ENCODE assay signal across 1 cellular context in the genomic region with DNA sequence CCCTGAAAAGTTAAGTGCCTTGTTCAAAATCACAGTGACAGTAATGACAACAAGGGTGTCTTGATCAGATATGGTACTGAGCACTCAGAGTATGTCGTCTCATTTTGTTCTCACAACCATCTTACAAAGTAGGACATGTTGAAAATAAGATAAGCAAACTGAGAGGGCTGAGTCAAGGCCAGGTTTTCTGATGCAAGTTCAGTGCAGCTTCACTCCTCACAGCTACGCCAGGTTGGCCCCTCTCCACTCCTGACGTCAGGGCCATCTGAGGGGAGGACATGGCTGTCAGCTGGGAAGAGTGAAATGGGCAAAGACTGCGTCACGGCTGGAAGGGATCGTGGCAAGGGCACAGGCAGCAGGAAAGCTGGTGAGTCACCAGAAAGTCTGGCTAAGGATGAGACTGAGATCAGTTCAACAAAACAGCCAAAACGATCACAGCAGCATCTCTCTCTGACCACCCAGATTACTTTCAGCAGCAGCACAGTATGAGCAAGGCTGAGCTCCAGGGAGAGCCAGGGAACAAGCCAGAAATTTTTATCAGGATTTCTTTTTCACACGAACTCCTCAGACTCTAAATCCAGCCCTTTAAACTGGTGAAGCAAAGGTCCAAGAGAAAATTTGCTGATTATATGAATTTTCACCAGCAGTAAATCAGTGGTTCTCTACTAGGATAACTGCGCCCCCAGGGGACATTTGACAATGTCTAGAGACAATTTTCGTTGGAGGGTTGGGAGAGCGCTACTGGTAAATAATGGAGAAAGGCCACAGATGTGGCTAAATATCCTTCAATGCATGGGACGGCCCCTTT.
A peak's percentile ranks its signal among the peaks of the same experiment; 100 is the strongest.
TF ChIP-seq lines count a peak whose summit lies in the region.

No MANE protein-coding gene starts in this region.

TF ChIP-seq in K562, 482 proteins besides CTCF, POLR2A, EP300 and RAD21 (continued from another document and continues in another):
- no peak for TF ChIP-seq ZNF785 (CRISPR knock-in tag; IDR thresholded peaks at IDR 0.05)
- TF ChIP-seq TSHZ1 (CRISPR knock-in tag; IDR thresholded peaks at IDR 0.05): no peak
- TF ChIP-seq FOXM1 (IDR thresholded peaks at IDR 0.05; ENCODE audit: low read depth): peak; percentile 59
- TF ChIP-seq FOXM1 (CRISPR knock-in tag; IDR thresholded peaks at IDR 0.05; ENCODE audit: low read depth): no peak
- no peak for TF ChIP-seq XRCC5 (IDR thresholded peaks at IDR 0.05; ENCODE audit: low read depth, low read length)
- no peak for TF ChIP-seq RBM15 (IDR thresholded peaks at IDR 0.05; ENCODE audit: insufficient read depth, low read length)
- TF ChIP-seq POLR2B (IDR thresholded peaks at IDR 0.05; ENCODE audit: low read depth, partially characterized antibody): peak; percentile 36
- TF ChIP-seq REST (CRISPR knock-in tag; IDR thresholded peaks at IDR 0.05; ENCODE audit: low read depth): no peak
- TF ChIP-seq ZNF707 (CRISPR knock-in tag; conservative IDR thresholded peaks at IDR 0.05): no peak
- peak; percentile 52 for TF ChIP-seq DACH1 (IDR thresholded peaks at IDR 0.05; ENCODE audit: partially characterized antibody)
- no peak for TF ChIP-seq LARP7 (IDR thresholded peaks at IDR 0.05)
- no peak for TF ChIP-seq ZNF274 (IDR thresholded peaks at IDR 0.05; ENCODE audit: borderline replicate concordance, low read depth, low read length)
- peak; percentile 74; the same call in 1 of the 2 replicates for TF ChIP-seq KLF16 (IDR thresholded peaks at IDR 0.05)
- no peak for TF ChIP-seq BRF1 (IDR thresholded peaks at IDR 0.05; ENCODE audit: borderline replicate concordance, extremely low read depth, insufficient read length)
- TF ChIP-seq TCFL5 (CRISPR knock-in tag; conservative IDR thresholded peaks at IDR 0.05): no peak
- TF ChIP-seq, protein P1, sequence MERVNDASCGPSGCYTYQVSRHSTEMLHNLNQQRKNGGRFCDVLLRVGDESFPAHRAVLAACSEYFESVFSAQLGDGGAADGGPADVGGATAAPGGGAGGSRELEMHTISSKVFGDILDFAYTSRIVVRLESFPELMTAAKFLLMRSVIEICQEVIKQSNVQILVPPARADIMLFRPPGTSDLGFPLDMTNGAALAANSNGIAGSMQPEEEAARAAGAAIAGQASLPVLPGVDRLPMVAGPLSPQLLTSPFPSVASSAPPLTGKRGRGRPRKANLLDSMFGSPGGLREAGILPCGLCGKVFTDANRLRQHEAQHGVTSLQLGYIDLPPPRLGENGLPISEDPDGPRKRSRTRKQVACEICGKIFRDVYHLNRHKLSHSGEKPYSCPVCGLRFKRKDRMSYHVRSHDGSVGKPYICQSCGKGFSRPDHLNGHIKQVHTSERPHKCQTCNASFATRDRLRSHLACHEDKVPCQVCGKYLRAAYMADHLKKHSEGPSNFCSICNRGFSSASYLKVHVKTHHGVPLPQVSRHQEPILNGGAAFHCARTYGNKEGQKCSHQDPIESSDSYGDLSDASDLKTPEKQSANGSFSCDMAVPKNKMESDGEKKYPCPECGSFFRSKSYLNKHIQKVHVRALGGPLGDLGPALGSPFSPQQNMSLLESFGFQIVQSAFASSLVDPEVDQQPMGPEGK (CRISPR knock-in tag; IDR thresholded peaks at IDR 0.05; ENCODE audit: borderline replicate concordance): no peak
- no peak for TF ChIP-seq SRSF9 (IDR thresholded peaks at IDR 0.05; ENCODE audit: borderline replicate concordance, low read depth, low read length)
- no peak for TF ChIP-seq HDAC6 (IDR thresholded peaks at IDR 0.05; ENCODE audit: low read depth, low read length)
- TF ChIP-seq, protein P2, sequence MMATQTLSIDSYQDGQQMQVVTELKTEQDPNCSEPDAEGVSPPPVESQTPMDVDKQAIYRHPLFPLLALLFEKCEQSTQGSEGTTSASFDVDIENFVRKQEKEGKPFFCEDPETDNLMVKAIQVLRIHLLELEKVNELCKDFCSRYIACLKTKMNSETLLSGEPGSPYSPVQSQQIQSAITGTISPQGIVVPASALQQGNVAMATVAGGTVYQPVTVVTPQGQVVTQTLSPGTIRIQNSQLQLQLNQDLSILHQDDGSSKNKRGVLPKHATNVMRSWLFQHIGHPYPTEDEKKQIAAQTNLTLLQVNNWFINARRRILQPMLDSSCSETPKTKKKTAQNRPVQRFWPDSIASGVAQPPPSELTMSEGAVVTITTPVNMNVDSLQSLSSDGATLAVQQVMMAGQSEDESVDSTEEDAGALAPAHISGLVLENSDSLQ (IDR thresholded peaks at IDR 0.05): peak; percentile 90
- no peak for TF ChIP-seq ETV6 (IDR thresholded peaks at IDR 0.05; ENCODE audit: borderline replicate concordance in 1 of 2, low read depth in 2 of 2, low read length in 1 of 2)
- TF ChIP-seq ETV6 (CRISPR knock-in tag; IDR thresholded peaks at IDR 0.05; ENCODE audit: borderline replicate concordance): no peak
- TF ChIP-seq GTF2A2 (tag; IDR thresholded peaks at IDR 0.05): no peak
- no peak for TF ChIP-seq ILK (tag; IDR thresholded peaks at IDR 0.05; ENCODE audit: borderline replicate concordance, low read depth)
- TF ChIP-seq BCL6 (CRISPR knock-in tag; IDR thresholded peaks at IDR 0.05): no peak
- TF ChIP-seq ZBTB8A (IDR thresholded peaks at IDR 0.05; ENCODE audit: partially characterized antibody): no peak
- TF ChIP-seq JUNB (CRISPR knock-in tag; conservative IDR thresholded peaks at IDR 0.05): no peak
- no peak for TF ChIP-seq ZNF263 (CRISPR knock-in tag; IDR thresholded peaks at IDR 0.05; ENCODE audit: borderline replicate concordance)
- no peak for TF ChIP-seq NKRF (IDR thresholded peaks at IDR 0.05; ENCODE audit: borderline replicate concordance)
- TF ChIP-seq, protein P3, sequence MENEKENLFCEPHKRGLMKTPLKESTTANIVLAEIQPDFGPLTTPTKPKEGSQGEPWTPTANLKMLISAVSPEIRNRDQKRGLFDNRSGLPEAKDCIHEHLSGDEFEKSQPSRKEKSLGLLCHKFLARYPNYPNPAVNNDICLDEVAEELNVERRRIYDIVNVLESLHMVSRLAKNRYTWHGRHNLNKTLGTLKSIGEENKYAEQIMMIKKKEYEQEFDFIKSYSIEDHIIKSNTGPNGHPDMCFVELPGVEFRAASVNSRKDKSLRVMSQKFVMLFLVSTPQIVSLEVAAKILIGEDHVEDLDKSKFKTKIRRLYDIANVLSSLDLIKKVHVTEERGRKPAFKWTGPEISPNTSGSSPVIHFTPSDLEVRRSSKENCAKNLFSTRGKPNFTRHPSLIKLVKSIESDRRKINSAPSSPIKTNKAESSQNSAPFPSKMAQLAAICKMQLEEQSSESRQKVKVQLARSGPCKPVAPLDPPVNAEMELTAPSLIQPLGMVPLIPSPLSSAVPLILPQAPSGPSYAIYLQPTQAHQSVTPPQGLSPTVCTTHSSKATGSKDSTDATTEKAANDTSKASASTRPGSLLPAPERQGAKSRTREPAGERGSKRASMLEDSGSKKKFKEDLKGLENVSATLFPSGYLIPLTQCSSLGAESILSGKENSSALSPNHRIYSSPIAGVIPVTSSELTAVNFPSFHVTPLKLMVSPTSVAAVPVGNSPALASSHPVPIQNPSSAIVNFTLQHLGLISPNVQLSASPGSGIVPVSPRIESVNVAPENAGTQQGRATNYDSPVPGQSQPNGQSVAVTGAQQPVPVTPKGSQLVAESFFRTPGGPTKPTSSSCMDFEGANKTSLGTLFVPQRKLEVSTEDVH (IDR thresholded peaks at IDR 0.05; ENCODE audit: low read depth, partially characterized antibody): peak; percentile 24
- no peak for TF ChIP-seq NR1H2 (CRISPR knock-in tag; IDR thresholded peaks at IDR 0.05)
- TF ChIP-seq ZBTB12 (CRISPR knock-in tag; IDR thresholded peaks at IDR 0.05): peak; percentile 66
- peak; percentile 64 for TF ChIP-seq HMGN3 (IDR thresholded peaks at IDR 0.05; ENCODE audit: borderline replicate concordance, extremely low read depth, insufficient read length, low read depth, low read length)
- no peak for TF ChIP-seq NONO (IDR thresholded peaks at IDR 0.05; ENCODE audit: low read depth in 2 of 2, low read length in 1 of 2)
- TF ChIP-seq ZNF3 (CRISPR knock-in tag; IDR thresholded peaks at IDR 0.05): no peak
- TF ChIP-seq, protein P4, sequence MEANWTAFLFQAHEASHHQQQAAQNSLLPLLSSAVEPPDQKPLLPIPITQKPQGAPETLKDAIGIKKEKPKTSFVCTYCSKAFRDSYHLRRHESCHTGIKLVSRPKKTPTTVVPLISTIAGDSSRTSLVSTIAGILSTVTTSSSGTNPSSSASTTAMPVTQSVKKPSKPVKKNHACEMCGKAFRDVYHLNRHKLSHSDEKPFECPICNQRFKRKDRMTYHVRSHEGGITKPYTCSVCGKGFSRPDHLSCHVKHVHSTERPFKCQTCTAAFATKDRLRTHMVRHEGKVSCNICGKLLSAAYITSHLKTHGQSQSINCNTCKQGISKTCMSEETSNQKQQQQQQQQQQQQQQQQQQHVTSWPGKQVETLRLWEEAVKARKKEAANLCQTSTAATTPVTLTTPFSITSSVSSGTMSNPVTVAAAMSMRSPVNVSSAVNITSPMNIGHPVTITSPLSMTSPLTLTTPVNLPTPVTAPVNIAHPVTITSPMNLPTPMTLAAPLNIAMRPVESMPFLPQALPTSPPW (CRISPR knock-in tag; IDR thresholded peaks at IDR 0.05): peak; percentile 35; the same call in 1 of the 2 replicates
- TF ChIP-seq ETV5 (CRISPR knock-in tag; IDR thresholded peaks at IDR 0.05; ENCODE audit: low read depth): no peak
- peak; percentile 90 for TF ChIP-seq SMARCA4 (IDR thresholded peaks at IDR 0.05)
